In genomic region chr19:12391148-12391547, GRCh38 we compare ENCODE assay signal across 2 cellular contexts. TPM values are rescaled to one million over a fixed set of nuclear protein-coding genes. Genes with fewer than 3 reads are reported as not detected.
"Had no signal": no experiment of that assay in that cellular context is flagged by ENCODE, and none has a peak within 500 bp of the region (broad histone marks: within the 10 kb centered on the region; RNA-seq: fewer than 3 reads in every experiment).

No MANE protein-coding gene starts in this region.

RNA-seq across cellular contexts. Expression of gene ZNF442, which starts 25.7 kb away (rescaled TPM):
- total RNA-seq: NCI-H460, PC-9 had no signal

RNA-seq across cellular contexts. Expression of gene ZNF563, which starts 57.7 kb away (rescaled TPM):
- total RNA-seq: NCI-H460 had no signal
